In the genomic region with DNA sequence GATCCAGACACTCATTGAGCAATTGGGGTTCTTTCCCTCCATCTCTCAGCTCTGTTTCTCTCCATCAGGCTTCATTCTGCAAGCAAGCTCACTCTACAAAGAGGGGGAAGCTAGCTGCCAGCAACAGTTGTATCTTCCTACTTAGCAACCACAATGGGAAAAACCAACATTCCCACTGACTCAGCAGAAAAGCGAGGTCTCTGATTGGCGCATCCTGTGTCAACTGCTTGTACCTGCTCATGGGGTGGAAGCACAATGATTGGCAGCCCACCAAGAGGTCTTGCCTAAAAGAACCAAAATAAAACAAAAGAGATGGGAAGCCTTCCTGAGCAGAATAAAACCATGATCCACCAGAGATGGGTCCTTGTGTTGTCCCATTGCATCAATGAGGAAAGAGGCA, we compare ENCODE assay signal across 1 cellular context.
TF ChIP-seq lines count a peak whose summit lies in the region.

No MANE protein-coding gene starts in this region.

TF ChIP-seq in H1, 55 proteins besides CTCF, POLR2A, EP300 and RAD21:
- peak; percentile 90 for TF ChIP-seq BACH1 (IDR thresholded peaks at IDR 0.05; ENCODE audit: low read length)
- no peak for TF ChIP-seq RNF2 (IDR thresholded peaks at IDR 0.05; ENCODE audit: borderline replicate concordance, low read depth, low read length, missing control alignments, poor library complexity, severe bottlenecking)
- TF ChIP-seq MAFK (IDR thresholded peaks at IDR 0.05; ENCODE audit: low read depth, low read length) = peak; percentile 92
